In genomic region chr6:109006818-109007217, GRCh38 we compare ENCODE assay signal across 12 cellular contexts.
A peak's percentile ranks its signal among the peaks of the same experiment; 100 is the strongest.
DNase-seq lines count a peak whose midpoint lies in the region; ATAC-seq and TF ChIP-seq lines count a peak whose summit lies in the region.
"Had no signal": no experiment of that assay in that cellular context is flagged by ENCODE, and none has a peak within 500 bp of the region (broad histone marks: within the 10 kb centered on the region; RNA-seq: fewer than 3 reads in every experiment).

No MANE protein-coding gene starts in this region.

- no peak for ATAC-seq in activated T-cell treated with anti-CD3 and anti-CD28 coated beads, Interleukin-2, amount 50 U/mL, for 4 hours
- no peak for ATAC-seq in GM21576 (IDR thresholded peaks at IDR 0.05; ENCODE audit: unreplicated experiment)

- no peak for TF ChIP-seq EP300 in tibial nerve (IDR thresholded peaks at IDR 0.05)

- peaks cover 0 to 54% (median 17%) of the 10 kb centered on the region in 4 donors for H3K4me1 ChIP-seq in tibial nerve

- no peaks in the 10 kb centered on the region for H3K27me3 Mint-ChIP-seq in activated T-cell treated with anti-CD3 and anti-CD28 coated beads, Interleukin-2, amount 50 U/mL, for 4 hours (ENCODE audit: low read depth)
- no peaks in the 10 kb centered on the region for H3K27me3 Mint-ChIP-seq in activated T-helper 2 cell treated with anti-CD3 and anti-CD28 coated beads, Interferon-gamma antibody, Interleukin-2, Interleukin-4, amounts not matched to agents 10 μg/mL and 5 μg/mL and 100 μg/mL, durations not matched to agents 14 hours and 24 hours and 36 hours (ENCODE audit: low read depth)
- H3K27me3 Mint-ChIP-seq in mesothelial cell of epicardium (ENCODE audit: low read depth) = no peaks in the 10 kb centered on the region

- intact Hi-C loops in activated T-helper 2 cell treated with anti-CD3 and anti-CD28 coated beads, Interferon-gamma antibody, Interleukin-2, Interleukin-4, amounts not matched to agents 10 μg/mL and 5 μg/mL and 100 μg/mL, durations not matched to agents 14 hours and 24 hours and 36 hours (cut with micrococcal nuclease) = loop anchor here (5.0 kb wide), 2 partner anchors 110 to 450 kb away; partner anchors contain the start of gene MICAL1

- peak overlapping the region in 3 of 4 donors; percentile 87 to 98 (median 96) for H3K27ac ChIP-seq in tibial nerve

- peaks cover 64% of the 10 kb centered on the region for H3K4me1 Mint-ChIP-seq in activated T-cell treated with anti-CD3 and anti-CD28 coated beads, Interleukin-2, amount 50 U/mL, for 4 hours (ENCODE audit: low read depth)
- H3K4me1 Mint-ChIP-seq in activated T-helper 2 cell treated with anti-CD3 and anti-CD28 coated beads, Interferon-gamma antibody, Interleukin-2, Interleukin-4, amounts not matched to agents 10 μg/mL and 5 μg/mL and 100 μg/mL, durations not matched to agents 14 hours and 24 hours and 36 hours (ENCODE audit: low read depth) = peaks cover 45% of the 10 kb centered on the region
- peaks cover 47% of the 10 kb centered on the region for H3K4me1 Mint-ChIP-seq in mesothelial cell of epicardium

- H3K36me3 ChIP-seq in tibial nerve = no peaks in the 10 kb centered on the region
- H3K36me3 ChIP-seq: upper lobe of left lung had no signal

- TF ChIP-seq CTCF in mesothelial cell of epicardium (IDR thresholded peaks at IDR 0.05; ENCODE audit: unreplicated experiment) (no peak), tibial nerve (IDR thresholded peaks at IDR 0.05) (no peak)

- peak overlapping the region in 3 of 4 donors; percentile 2 to 97 (median 93) for H3K4me3 ChIP-seq in tibial nerve

- TF ChIP-seq POLR2A in tibial nerve (IDR thresholded peaks at IDR 0.05) = no peak

- DNase-seq in activated T-cell treated with anti-CD3 and anti-CD28 coated beads, Interleukin-2, amount 50 U/mL, for 4 hours = no peak
- DNase-seq in activated T-cell treated with anti-CD3 and anti-CD28 coated beads, Interleukin-2, amount 50 U/mL, for 48 hours = no peak
- DNase-seq in activated T-helper 2 cell treated with anti-CD3 and anti-CD28 coated beads, Interferon-gamma antibody, Interleukin-2, Interleukin-4, amounts not matched to agents 10 μg/mL and 5 μg/mL and 100 μg/mL, durations not matched to agents 14 hours and 24 hours and 36 hours (ENCODE audit: low spot score) = no peak
- DNase-seq in mesothelial cell of epicardium (ENCODE audit: low spot score in 2 of 2, unreplicated experiment in 2 of 2) (no peak), tibial nerve (ENCODE audit: low spot score in 2 of 2) (no peak), activated gamma-delta T cell treated with Interleukin-2 at 50 U/mL for 16 hours (no peak), NCI-H524 treated with DMSO at 0.1 percent for 48 hours (lab: John Stamatoyannopoulos, UW) (no peak)
- DNase-seq: NCI-H1930; SHP77; stimulated activated CD4-positive, alpha-beta T cell treated with anti-CD3 and anti-CD28 coated beads, Interleukin-2, amount 100 ng/mL, for 24 hours; upper lobe of left lung had no signal

- no peaks in the 10 kb centered on the region for H3K9me3 ChIP-seq in tibial nerve
- H3K9me3 ChIP-seq: upper lobe of left lung had no signal

- no peaks in the 10 kb centered on the region for H3K9me3 Mint-ChIP-seq in activated T-cell treated with anti-CD3 and anti-CD28 coated beads, Interleukin-2, amount 50 U/mL, for 4 hours
- H3K9me3 Mint-ChIP-seq in activated T-helper 2 cell treated with anti-CD3 and anti-CD28 coated beads, Interferon-gamma antibody, Interleukin-2, Interleukin-4, amounts not matched to agents 10 μg/mL and 5 μg/mL and 100 μg/mL, durations not matched to agents 14 hours and 24 hours and 36 hours = no peaks in the 10 kb centered on the region
- H3K9me3 Mint-ChIP-seq in mesothelial cell of epicardium = no peaks in the 10 kb centered on the region

- no peaks in the 10 kb centered on the region for H3K27me3 ChIP-seq in tibial nerve
- H3K27me3 ChIP-seq: upper lobe of left lung had no signal

- peak overlapping the region; percentile 93 for H3K4me3 Mint-ChIP-seq in activated T-cell treated with anti-CD3 and anti-CD28 coated beads, Interleukin-2, amount 50 U/mL, for 4 hours
- H3K4me3 Mint-ChIP-seq in activated T-helper 2 cell treated with anti-CD3 and anti-CD28 coated beads, Interferon-gamma antibody, Interleukin-2, Interleukin-4, amounts not matched to agents 10 μg/mL and 5 μg/mL and 100 μg/mL, durations not matched to agents 14 hours and 24 hours and 36 hours (ENCODE audit: low read depth) = peak overlapping the region; percentile 59
- H3K4me3 Mint-ChIP-seq in mesothelial cell of epicardium = peak overlapping the region; percentile 5

- WGBS in tibial nerve, 2 donors = 59 to 62% methylated on average over 1 of the region's 1 CpG

- H3K27ac Mint-ChIP-seq in activated T-helper 2 cell treated with anti-CD3 and anti-CD28 coated beads, Interferon-gamma antibody, Interleukin-2, Interleukin-4, amounts not matched to agents 10 μg/mL and 5 μg/mL and 100 μg/mL, durations not matched to agents 14 hours and 24 hours and 36 hours = no peak overlapping the region
- H3K27ac Mint-ChIP-seq in mesothelial cell of epicardium = no peak overlapping the region

- H3K36me3 Mint-ChIP-seq in activated T-cell treated with anti-CD3 and anti-CD28 coated beads, Interleukin-2, amount 50 U/mL, for 4 hours (ENCODE audit: insufficient read depth) = peaks cover 2% of the 10 kb centered on the region
- H3K36me3 Mint-ChIP-seq in activated T-helper 2 cell treated with anti-CD3 and anti-CD28 coated beads, Interferon-gamma antibody, Interleukin-2, Interleukin-4, amounts not matched to agents 10 μg/mL and 5 μg/mL and 100 μg/mL, durations not matched to agents 14 hours and 24 hours and 36 hours (ENCODE audit: low read depth) = peaks cover 10% of the 10 kb centered on the region
- no peaks in the 10 kb centered on the region for H3K36me3 Mint-ChIP-seq in mesothelial cell of epicardium

Comparison
In these comparisons a context has a peak if more than half of its experiments do, and no peak if none do; other contexts are left out.
1. H3K4me3 Mint-ChIP-seq: peak in every context shown above with its lines; median percentile 93 in activated T-cell treated with anti-CD3 and anti-CD28 coated beads, Interleukin-2, amount 50 U/mL, for 4 hours; 59 in activated T-helper 2 cell treated with anti-CD3 and anti-CD28 coated beads, Interferon-gamma antibody, Interleukin-2, Interleukin-4, amounts not matched to agents 10 μg/mL and 5 μg/mL and 100 μg/mL, durations not matched to agents 14 hours and 24 hours and 36 hours; 5 in mesothelial cell of epicardium.